Comparison of ENCODE assay signal across 8 cellular contexts in the genomic region with DNA sequence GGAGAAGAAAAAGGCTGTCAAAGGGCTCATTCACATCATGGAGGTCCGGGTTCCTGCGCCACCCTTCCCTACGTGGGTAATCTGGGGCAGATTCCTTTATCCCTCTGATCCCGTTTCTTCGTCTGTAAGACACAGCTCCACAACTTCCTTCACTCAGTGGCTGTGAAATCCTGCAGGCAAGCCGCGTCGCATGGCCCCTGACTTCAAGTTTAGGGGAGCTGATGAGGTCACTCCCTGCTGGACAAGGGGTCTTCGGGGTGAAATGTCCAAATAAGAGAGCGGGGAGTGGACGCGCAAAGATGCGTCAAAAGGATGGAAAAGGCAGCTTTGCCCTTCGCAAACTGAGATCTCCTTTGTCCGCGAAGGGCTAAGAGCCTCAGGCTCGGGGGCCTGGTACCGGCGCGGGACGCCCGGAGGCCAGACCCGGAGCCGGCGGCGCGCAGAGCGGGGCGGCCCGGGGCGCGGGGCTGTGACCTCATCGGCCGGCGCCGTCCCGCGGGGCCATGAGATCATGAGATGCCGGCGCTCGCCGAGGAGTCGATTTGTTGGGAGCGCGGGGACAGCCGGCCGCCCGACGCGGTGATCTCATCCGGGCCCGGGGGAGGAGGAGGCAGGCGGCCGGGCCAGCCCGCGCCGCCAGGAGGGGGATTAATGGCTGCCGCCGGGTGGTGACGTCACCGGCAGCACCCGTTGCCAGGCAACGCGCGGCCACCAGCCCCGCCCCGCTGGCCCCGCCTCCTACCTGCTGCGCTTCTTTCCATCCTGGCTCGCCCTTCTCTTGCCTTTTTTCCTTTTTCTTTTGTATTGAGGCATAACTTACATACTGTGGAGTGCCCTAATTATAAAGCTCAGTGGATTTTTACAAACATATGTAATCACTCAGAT.
DNase-seq lines count a peak whose midpoint lies in the region; ATAC-seq and TF ChIP-seq lines count a peak whose summit lies in the region.

No MANE protein-coding gene starts in this region.

- H3K4me1 Mint-ChIP-seq in chondrocyte (ENCODE audit: low read depth), result peaks cover 17% of the 10 kb centered on the region

- peak; percentile 11 for TF ChIP-seq CTCF in chondrocyte (IDR thresholded peaks at IDR 0.05)

- peak; percentile 99 for DNase-seq in AG20443 (ENCODE audit: low spot score)
- DNase-seq in NCI-H446 (lab: John Stamatoyannopoulos, UW), result peak; percentile 89 to 96
- DNase-seq in activated CD4-positive, alpha-beta T cell treated with anti-CD3 and anti-CD28 coated beads for 24 hours (ENCODE audit: low read depth in 2 of 2), result peak; percentile 83 to 86
- peak; percentile 93 for DNase-seq in chondrocyte (ENCODE audit: low spot score)
- DNase-seq in kidney tubule cell (ENCODE audit: low spot score), result peak; percentile 97
- peak; percentile 73 to 85 for DNase-seq in stimulated activated CD4-positive, alpha-beta T cell treated with anti-CD3 and anti-CD28 coated beads, Interleukin-1b, Interleukin-23, amount 100 ng/mL, for 1 hour (ENCODE audit: low read depth in 2 of 2)

- H3K36me3 Mint-ChIP-seq in chondrocyte (ENCODE audit: low read depth), result peaks cover 2% of the 10 kb centered on the region

- no peaks in the 10 kb centered on the region for H3K27me3 Mint-ChIP-seq in chondrocyte (ENCODE audit: low read depth)

- peak overlapping the region; percentile 96 for H3K4me3 Mint-ChIP-seq in chondrocyte (ENCODE audit: unreplicated experiment)

- no peaks in the 10 kb centered on the region for H3K9me3 Mint-ChIP-seq in chondrocyte (ENCODE audit: low read depth)

- peak overlapping the region; percentile 99 for H3K27ac Mint-ChIP-seq in chondrocyte (ENCODE audit: unreplicated experiment)

- peak; percentile 84 for ATAC-seq in GM19035 (IDR thresholded peaks at IDR 0.05; ENCODE audit: unreplicated experiment)
- ATAC-seq in HG03342 (IDR thresholded peaks at IDR 0.05; ENCODE audit: unreplicated experiment), result peak; percentile 93

Comparison
In these comparisons a context has a peak if more than half of its experiments do, and no peak if none do; other contexts are left out.
1. Peak in every context shown above with its lines: DNase-seq and ATAC-seq.